In the genomic region with DNA sequence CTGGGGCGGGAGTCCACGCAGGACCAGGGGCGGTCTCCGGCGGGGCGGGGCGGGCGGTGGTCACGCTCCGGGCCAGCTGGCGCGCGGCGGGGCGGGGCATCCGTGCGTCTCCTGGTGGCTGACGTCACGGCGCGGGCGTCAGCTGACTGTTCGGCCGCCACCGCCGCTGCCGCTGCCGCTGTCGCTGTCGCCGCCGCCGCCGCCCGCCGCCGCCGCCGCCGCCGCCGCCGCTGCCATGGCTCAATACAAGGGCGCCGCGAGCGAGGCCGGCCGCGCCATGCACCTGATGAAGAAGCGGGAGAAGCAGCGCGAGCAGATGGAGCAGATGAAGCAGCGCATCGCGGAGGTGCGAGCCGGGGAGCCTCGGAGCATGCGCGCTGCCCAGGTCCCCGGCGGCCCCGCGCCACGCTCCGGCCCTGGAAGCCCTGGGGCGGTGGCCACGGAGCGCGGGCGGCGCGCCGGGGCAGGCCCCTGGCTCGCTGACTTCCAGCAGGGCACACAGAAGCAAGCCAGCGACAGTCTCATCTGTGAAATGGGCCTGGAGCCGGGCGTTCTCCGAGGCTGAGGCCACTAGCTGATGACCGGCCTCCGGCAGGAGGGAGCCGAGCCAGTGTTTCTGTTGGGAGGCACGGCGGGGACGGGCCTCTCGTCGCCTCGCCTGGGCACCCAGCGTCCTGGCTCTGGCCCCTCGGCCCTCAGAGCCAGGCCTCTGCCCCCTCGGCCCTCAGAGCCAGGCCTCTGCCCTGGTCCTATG, we compare ENCODE assay signal across 8 cellular contexts. TPM values are rescaled to one million over a fixed set of nuclear protein-coding genes. Genes with fewer than 3 reads are reported as not detected.
A peak's percentile ranks its signal among the peaks of the same experiment; 100 is the strongest.
DNase-seq lines count a peak whose midpoint lies in the region; ATAC-seq and TF ChIP-seq lines count a peak whose summit lies in the region.

A gene with protein sequence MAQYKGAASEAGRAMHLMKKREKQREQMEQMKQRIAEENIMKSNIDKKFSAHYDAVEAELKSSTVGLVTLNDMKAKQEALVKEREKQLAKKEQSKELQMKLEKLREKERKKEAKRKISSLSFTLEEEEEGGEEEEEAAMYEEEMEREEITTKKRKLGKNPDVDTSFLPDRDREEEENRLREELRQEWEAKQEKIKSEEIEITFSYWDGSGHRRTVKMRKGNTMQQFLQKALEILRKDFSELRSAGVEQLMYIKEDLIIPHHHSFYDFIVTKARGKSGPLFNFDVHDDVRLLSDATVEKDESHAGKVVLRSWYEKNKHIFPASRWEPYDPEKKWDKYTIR (plus strand): TSS at position 141 of the 754 bp plus-strand sequence. CDS start 95 bp downstream, at position 236.

- H4K20me1 ChIP-seq in GM23338 (replicated peaks; ENCODE audit: insufficient read depth) = no peaks in the 10 kb centered on the region

- peak within 1 kb of the TSS; percentile 63 for H3K9ac ChIP-seq in ES-I3 (ENCODE audit: low read depth, low read length)

- H3K27ac Mint-ChIP-seq in GM23338 = no peak within 1 kb of the TSS

- peaks cover 16% of the 10 kb centered on the region; the same call in 2 of the 3 replicates for H3K36me3 Mint-ChIP-seq in GM23338 (ENCODE audit: low read depth)

- TF ChIP-seq CTCF in GM23338 (conservative IDR thresholded peaks at IDR 0.05; ENCODE audit: low read depth in 2 of 2) = no peak
- peak in 2 of 7 experiments; percentile 14 to 24 for TF ChIP-seq CTCF in body of pancreas (IDR thresholded peaks at IDR 0.05)

- H3K4me2 ChIP-seq in GM23338 = peak within 1 kb of the TSS; percentile 78

- no peak for TF ChIP-seq POLR2A in body of pancreas (IDR thresholded peaks at IDR 0.05)

- WGBS in body of pancreas, 2 donors = 1% methylated on average over 54 of the region's 92 CpGs; no CpG with 5 or more reads in 1 of the 2 donors

- H3K79me2 ChIP-seq in GM23338 (replicated peaks; ENCODE audit: insufficient read depth) = no peaks in the 10 kb centered on the region

- intact Hi-C loops in body of pancreas (cut with DNase I) = no loop called here

- H2AFZ ChIP-seq in GM23338 = no peak within 1 kb of the TSS

- no peak within 1 kb of the TSS for H3K27ac ChIP-seq in GM23338 (ENCODE audit: low read depth)
- H3K27ac ChIP-seq in body of pancreas = peak within 1 kb of the TSS; percentile 58 to 81 (median 72)

- H3F3A ChIP-seq in GM23338 (replicated peaks; ENCODE audit: low read depth) = no peaks in the 10 kb centered on the region

- no peaks in the 10 kb centered on the region for H3K9me3 Mint-ChIP-seq in GM23338

- DNase-seq in GM23338 (ENCODE audit: low spot score) (peak; percentile 61), MG63 (peak; percentile 65), T1000 (lab: John Stamatoyannopoulos, UW) (peak; percentile 21), body of pancreas (peak; percentile 77 to 86 (median 80)), skeletal muscle cell (ENCODE audit: low read depth) (no peak), OCI-M2 (lab: John Stamatoyannopoulos, UW; ENCODE audit: unreplicated experiment) (no peak)

- H3K4me1 ChIP-seq in ES-I3 (ENCODE audit: insufficient read depth, low read length) (no peaks in the 10 kb centered on the region; the same call in 1 of the 2 replicates), GM23338 (ENCODE audit: insufficient read depth) (0 out of 2 replicates have a peak, but pooled peaks cover 3% of the 10 kb centered on the region), body of pancreas (peaks cover 22% of the 10 kb centered on the region)

- no peaks in the 10 kb centered on the region for H3K4me1 Mint-ChIP-seq in GM23338

- H3K4me3 ChIP-seq in GM23338 = peak within 1 kb of the TSS; percentile 62
- peak within 1 kb of the TSS; percentile 41 for H3K4me3 ChIP-seq in MG63
- peak within 1 kb of the TSS; percentile 10 to 25 for H3K4me3 ChIP-seq in body of pancreas
- peak within 1 kb of the TSS; percentile 30 for H3K4me3 ChIP-seq in iPS-11a (ENCODE audit: low read depth, low read length)
- H3K4me3 ChIP-seq in skeletal muscle cell (ENCODE audit: low read depth, low read length) = peak within 1 kb of the TSS; percentile 62

- no peaks in the 10 kb centered on the region for H3K9me3 ChIP-seq in ES-I3 (ENCODE audit: control insufficient read depth, insufficient read depth, low read length)
- H3K9me3 ChIP-seq in MG63 = no peaks in the 10 kb centered on the region
- no peaks in the 10 kb centered on the region for H3K9me3 ChIP-seq in body of pancreas

- H3K36me3 ChIP-seq in ES-I3 (ENCODE audit: insufficient read depth, low read length) (peaks cover 3% of the 10 kb centered on the region; the same call in 1 of the 2 replicates), GM23338 (ENCODE audit: insufficient read depth) (no peaks in the 10 kb centered on the region), MG63 (peaks cover under 1% of the 10 kb centered on the region), body of pancreas (replicated peaks in 1 of 2; ENCODE audit: insufficient read depth in 1 of 2, low read depth in 2 of 2) (peaks cover 0 to 4% of the 10 kb centered on the region in 2 donors)

- ATAC-seq in GM23338 (peak; percentile 69), body of pancreas (peak; percentile 91)

- H3K27me3 Mint-ChIP-seq in GM23338 (ENCODE audit: insufficient read depth, low read depth, poor library complexity) = peaks cover 9% of the 10 kb centered on the region

- H3K27me3 ChIP-seq in GM23338 (ENCODE audit: insufficient read depth) (no peaks in the 10 kb centered on the region), MG63 (no peaks in the 10 kb centered on the region), body of pancreas (no peaks in the 10 kb centered on the region)

- H3K9me2 ChIP-seq in GM23338 (ENCODE audit: insufficient read depth) = no peaks in the 10 kb centered on the region

- H3K4me3 Mint-ChIP-seq in GM23338 = peak within 1 kb of the TSS; percentile 73

TF ChIP-seq in GM23338, 12 proteins besides CTCF, POLR2A, EP300 and RAD21 (continues in another document):
- TF ChIP-seq, protein P1, sequence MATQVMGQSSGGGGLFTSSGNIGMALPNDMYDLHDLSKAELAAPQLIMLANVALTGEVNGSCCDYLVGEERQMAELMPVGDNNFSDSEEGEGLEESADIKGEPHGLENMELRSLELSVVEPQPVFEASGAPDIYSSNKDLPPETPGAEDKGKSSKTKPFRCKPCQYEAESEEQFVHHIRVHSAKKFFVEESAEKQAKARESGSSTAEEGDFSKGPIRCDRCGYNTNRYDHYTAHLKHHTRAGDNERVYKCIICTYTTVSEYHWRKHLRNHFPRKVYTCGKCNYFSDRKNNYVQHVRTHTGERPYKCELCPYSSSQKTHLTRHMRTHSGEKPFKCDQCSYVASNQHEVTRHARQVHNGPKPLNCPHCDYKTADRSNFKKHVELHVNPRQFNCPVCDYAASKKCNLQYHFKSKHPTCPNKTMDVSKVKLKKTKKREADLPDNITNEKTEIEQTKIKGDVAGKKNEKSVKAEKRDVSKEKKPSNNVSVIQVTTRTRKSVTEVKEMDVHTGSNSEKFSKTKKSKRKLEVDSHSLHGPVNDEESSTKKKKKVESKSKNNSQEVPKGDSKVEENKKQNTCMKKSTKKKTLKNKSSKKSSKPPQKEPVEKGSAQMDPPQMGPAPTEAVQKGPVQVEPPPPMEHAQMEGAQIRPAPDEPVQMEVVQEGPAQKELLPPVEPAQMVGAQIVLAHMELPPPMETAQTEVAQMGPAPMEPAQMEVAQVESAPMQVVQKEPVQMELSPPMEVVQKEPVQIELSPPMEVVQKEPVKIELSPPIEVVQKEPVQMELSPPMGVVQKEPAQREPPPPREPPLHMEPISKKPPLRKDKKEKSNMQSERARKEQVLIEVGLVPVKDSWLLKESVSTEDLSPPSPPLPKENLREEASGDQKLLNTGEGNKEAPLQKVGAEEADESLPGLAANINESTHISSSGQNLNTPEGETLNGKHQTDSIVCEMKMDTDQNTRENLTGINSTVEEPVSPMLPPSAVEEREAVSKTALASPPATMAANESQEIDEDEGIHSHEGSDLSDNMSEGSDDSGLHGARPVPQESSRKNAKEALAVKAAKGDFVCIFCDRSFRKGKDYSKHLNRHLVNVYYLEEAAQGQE (IDR thresholded peaks at IDR 0.05; ENCODE audit: unreplicated experiment) = no peak
- TF ChIP-seq ZNF114 (CRISPR knock-in tag; IDR thresholded peaks at IDR 0.05) = no peak

RNA-seq across cellular contexts. Expression of the gene that starts here (rescaled TPM):
- 20.9 and 23.9 TPM in 2 replicates for total RNA-seq in GM23338 (2014; rRNA removed; shearing (Covaris generic))
- 77.6 and 91.3 TPM in 2 replicates for polyA plus RNA-seq in GM23338 (2016; fragmentation: Nextera tagmentation; extraction: Ambion mirVana)
- 33.4 and 35.4 TPM in 2 replicates for total RNA-seq in MG63 (2014; rRNA removed; shearing (Covaris generic); ENCODE audit: low replicate concordance)
- 10 to 100 TPM; 14.5 to 48.8 TPM for total RNA-seq in body of pancreas

Comparison
In these comparisons a context has a peak if more than half of its experiments do, and no peak if none do; other contexts are left out.
1. DNase-seq: peak in GM23338 (single experiment), MG63 (single experiment), T1000 (single experiment) and body of pancreas (4 of 4); none in skeletal muscle cell (single experiment) and OCI-M2 (single experiment).
2. Peak in every context shown above with its lines, with median percentiles within 50 percentile points of each other: H3K4me3 ChIP-seq.